In genomic region chr1:101738475-101738874, GRCh38 we compare ENCODE assay signal across 21 cellular contexts.
DNase-seq lines count a peak whose midpoint lies in the region; ATAC-seq and TF ChIP-seq lines count a peak whose summit lies in the region.
"Had no signal": no experiment of that assay in that cellular context is flagged by ENCODE, and none has a peak within 500 bp of the region (broad histone marks: within the 10 kb centered on the region; RNA-seq: fewer than 3 reads in every experiment).

No MANE protein-coding gene starts in this region.

- WGBS in esophagus squamous epithelium, 2 donors = 72 to 89% methylated on average over 1 of the region's 1 CpG
- 58 to 63% methylated on average over 1 of the region's 1 CpG for WGBS in body of pancreas, 2 donors

- ATAC-seq in HG03097 (IDR thresholded peaks at IDR 0.05; ENCODE audit: low FRiP score, unreplicated experiment) (no peak), body of pancreas (no peak)
- ATAC-seq: HCT116; left ventricle myocardium superior; stimulated activated naive CD8-positive, alpha-beta T cell treated with anti-CD3 and anti-CD28 coated beads, Interleukin-15, amount 100 ng/mL, for 72 hours had no signal

- H3K9me3 ChIP-seq in esophagus squamous epithelium = no peaks in the 10 kb centered on the region
- no peaks in the 10 kb centered on the region for H3K9me3 ChIP-seq in body of pancreas
- H3K9me3 ChIP-seq: BE2C, prostate gland had no signal

- H3K36me3 ChIP-seq in esophagus squamous epithelium (no peaks in the 10 kb centered on the region), body of pancreas (replicated peaks in 1 of 2; ENCODE audit: insufficient read depth in 1 of 2, low read depth in 2 of 2) (no peaks in the 10 kb centered on the region)
- H3K36me3 ChIP-seq: BE2C, prostate gland had no signal

- TF ChIP-seq CTCF in esophagus squamous epithelium (IDR thresholded peaks at IDR 0.05) (no peak), body of pancreas (IDR thresholded peaks at IDR 0.05) (no peak)

- intact Hi-C loops in esophagus squamous epithelium (cut with DNase I) = no loop called here
- intact Hi-C loops in body of pancreas (cut with DNase I) = no loop called here

- H3K4me3 ChIP-seq in esophagus squamous epithelium (no peak overlapping the region), body of pancreas (no peak overlapping the region)
- H3K4me3 ChIP-seq: prostate gland had no signal

- DNase-seq in AG20443 (ENCODE audit: low spot score) = peak; percentile 16
- DNase-seq in NOMO-1 treated with DMSO at 0.1 percent for 48 hours (lab: John Stamatoyannopoulos, UW; ENCODE audit: unreplicated experiment) = peak; percentile 47
- peak; percentile 9 to 50 for DNase-seq in dermis microvascular lymphatic vessel endothelial cell (ENCODE audit: low read depth in 2 of 2)
- DNase-seq in lung microvascular endothelial cell (ENCODE audit: low read depth in 2 of 2) = peak; percentile 40 to 64
- no peak for DNase-seq in esophagus squamous epithelium (lab: John Stamatoyannopoulos, UW)
- DNase-seq in body of pancreas = no peak
- DNase-seq in NCI-H1048 (lab: John Stamatoyannopoulos, UW) = no peak
- DNase-seq: activated CD4-positive, alpha-beta T cell treated with anti-CD3 and anti-CD28 coated beads, Interleukin-2, amount 50 U/mL, for 4 hours; activated T-cell treated with anti-CD3 and anti-CD28 coated beads, Interleukin-2, amount 50 U/mL, for 1 hour; BE2C; cerebellar nuclear complex; erythroblast; Karpas-422; left ventricle myocardium superior; NCI-H1436 treated with DMSO at 0.1 percent for 48 hours; OCI-M1; stimulated activated CD4-positive, alpha-beta T cell treated with anti-CD3 and anti-CD28 coated beads, Interleukin-15, amount 100 ng/mL, for 24 hours; stimulated activated naive CD8-positive, alpha-beta T cell treated with anti-CD3 and anti-CD28 coated beads, Interleukin-15, amount 100 ng/mL, for 72 hours had no signal

- H3K27ac ChIP-seq in esophagus squamous epithelium (no peak overlapping the region), body of pancreas (no peak overlapping the region)
- H3K27ac ChIP-seq: prostate gland had no signal

- H3K27me3 ChIP-seq in esophagus squamous epithelium (no peaks in the 10 kb centered on the region), body of pancreas (no peaks in the 10 kb centered on the region)
- H3K27me3 ChIP-seq: BE2C had no signal

- no peak for TF ChIP-seq POLR2A in esophagus squamous epithelium (IDR thresholded peaks at IDR 0.05)
- no peak for TF ChIP-seq POLR2A in body of pancreas (IDR thresholded peaks at IDR 0.05)

- H3K4me1 ChIP-seq in esophagus squamous epithelium = no peaks in the 10 kb centered on the region
- H3K4me1 ChIP-seq in body of pancreas = no peaks in the 10 kb centered on the region
- H3K4me1 ChIP-seq: BE2C, prostate gland had no signal

Comparison
In these comparisons a context has a peak if more than half of its experiments do, and no peak if none do; other contexts are left out.
1. DNase-seq: peak in AG20443 (single experiment), NOMO-1 treated with DMSO at 0.1 percent for 48 hours (single experiment), dermis microvascular lymphatic vessel endothelial cell (2 of 2) and lung microvascular endothelial cell (2 of 2); none in esophagus squamous epithelium (single experiment), body of pancreas (0 of 4) and NCI-H1048 (single experiment).